In the genomic region with DNA sequence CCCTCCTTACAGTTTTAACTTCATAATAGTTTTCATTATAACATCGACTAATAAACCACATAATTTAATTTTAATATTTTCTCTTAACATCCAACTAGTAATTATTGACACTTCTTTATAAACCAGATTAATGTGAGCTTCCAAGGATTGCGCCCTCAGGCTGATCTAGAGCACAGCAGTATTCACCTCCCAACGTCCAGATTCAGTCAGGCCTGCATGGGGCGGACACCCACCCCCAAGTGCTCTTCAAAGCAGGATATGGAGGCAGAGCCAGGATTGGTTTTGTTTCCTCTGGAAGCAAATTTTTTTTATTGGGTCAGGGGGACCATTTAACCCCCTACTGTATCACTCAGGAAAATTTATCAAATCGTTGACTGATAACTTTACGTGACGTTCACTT, we compare ENCODE assay signal across 2 cellular contexts.
TF ChIP-seq lines count a peak whose summit lies in the region.

No MANE protein-coding gene starts in this region.

TF ChIP-seq in WTC11, 78 proteins besides CTCF, POLR2A, EP300 and RAD21 (continued from another document and continues in another):
- TF ChIP-seq, protein P1, sequence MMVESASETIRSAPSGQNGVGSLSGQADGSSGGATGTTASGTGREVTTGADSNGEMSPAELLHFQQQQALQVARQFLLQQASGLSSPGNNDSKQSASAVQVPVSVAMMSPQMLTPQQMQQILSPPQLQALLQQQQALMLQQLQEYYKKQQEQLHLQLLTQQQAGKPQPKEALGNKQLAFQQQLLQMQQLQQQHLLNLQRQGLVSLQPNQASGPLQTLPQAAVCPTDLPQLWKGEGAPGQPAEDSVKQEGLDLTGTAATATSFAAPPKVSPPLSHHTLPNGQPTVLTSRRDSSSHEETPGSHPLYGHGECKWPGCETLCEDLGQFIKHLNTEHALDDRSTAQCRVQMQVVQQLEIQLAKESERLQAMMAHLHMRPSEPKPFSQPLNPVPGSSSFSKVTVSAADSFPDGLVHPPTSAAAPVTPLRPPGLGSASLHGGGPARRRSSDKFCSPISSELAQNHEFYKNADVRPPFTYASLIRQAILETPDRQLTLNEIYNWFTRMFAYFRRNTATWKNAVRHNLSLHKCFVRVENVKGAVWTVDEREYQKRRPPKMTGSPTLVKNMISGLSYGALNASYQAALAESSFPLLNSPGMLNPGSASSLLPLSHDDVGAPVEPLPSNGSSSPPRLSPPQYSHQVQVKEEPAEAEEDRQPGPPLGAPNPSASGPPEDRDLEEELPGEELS (CRISPR knock-in tag; IDR thresholded peaks at IDR 0.05), result no peak
- TF ChIP-seq, protein P2, sequence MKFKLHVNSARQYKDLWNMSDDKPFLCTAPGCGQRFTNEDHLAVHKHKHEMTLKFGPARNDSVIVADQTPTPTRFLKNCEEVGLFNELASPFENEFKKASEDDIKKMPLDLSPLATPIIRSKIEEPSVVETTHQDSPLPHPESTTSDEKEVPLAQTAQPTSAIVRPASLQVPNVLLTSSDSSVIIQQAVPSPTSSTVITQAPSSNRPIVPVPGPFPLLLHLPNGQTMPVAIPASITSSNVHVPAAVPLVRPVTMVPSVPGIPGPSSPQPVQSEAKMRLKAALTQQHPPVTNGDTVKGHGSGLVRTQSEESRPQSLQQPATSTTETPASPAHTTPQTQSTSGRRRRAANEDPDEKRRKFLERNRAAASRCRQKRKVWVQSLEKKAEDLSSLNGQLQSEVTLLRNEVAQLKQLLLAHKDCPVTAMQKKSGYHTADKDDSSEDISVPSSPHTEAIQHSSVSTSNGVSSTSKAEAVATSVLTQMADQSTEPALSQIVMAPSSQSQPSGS (CRISPR knock-in tag; IDR thresholded peaks at IDR 0.05; ENCODE audit: borderline replicate concordance, low read depth), result no peak
- TF ChIP-seq NFATC4 (CRISPR knock-in tag; IDR thresholded peaks at IDR 0.05) (no peak), ZNF396 (CRISPR knock-in tag; IDR thresholded peaks at IDR 0.05; ENCODE audit: borderline replicate concordance) (no peak), ZNF416 (CRISPR knock-in tag; IDR thresholded peaks at IDR 0.05) (no peak), GTF2I (CRISPR knock-in tag; conservative IDR thresholded peaks at IDR 0.05) (no peak), PRRX2 (CRISPR knock-in tag; IDR thresholded peaks at IDR 0.05) (no peak)
- TF ChIP-seq, protein P3, sequence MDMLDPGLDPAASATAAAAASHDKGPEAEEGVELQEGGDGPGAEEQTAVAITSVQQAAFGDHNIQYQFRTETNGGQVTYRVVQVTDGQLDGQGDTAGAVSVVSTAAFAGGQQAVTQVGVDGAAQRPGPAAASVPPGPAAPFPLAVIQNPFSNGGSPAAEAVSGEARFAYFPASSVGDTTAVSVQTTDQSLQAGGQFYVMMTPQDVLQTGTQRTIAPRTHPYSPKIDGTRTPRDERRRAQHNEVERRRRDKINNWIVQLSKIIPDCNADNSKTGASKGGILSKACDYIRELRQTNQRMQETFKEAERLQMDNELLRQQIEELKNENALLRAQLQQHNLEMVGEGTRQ (CRISPR knock-in tag; IDR thresholded peaks at IDR 0.05), result no peak
- TF ChIP-seq, protein P4, sequence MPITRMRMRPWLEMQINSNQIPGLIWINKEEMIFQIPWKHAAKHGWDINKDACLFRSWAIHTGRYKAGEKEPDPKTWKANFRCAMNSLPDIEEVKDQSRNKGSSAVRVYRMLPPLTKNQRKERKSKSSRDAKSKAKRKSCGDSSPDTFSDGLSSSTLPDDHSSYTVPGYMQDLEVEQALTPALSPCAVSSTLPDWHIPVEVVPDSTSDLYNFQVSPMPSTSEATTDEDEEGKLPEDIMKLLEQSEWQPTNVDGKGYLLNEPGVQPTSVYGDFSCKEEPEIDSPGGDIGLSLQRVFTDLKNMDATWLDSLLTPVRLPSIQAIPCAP (CRISPR knock-in tag; IDR thresholded peaks at IDR 0.05), result no peak
- TF ChIP-seq, protein P5, sequence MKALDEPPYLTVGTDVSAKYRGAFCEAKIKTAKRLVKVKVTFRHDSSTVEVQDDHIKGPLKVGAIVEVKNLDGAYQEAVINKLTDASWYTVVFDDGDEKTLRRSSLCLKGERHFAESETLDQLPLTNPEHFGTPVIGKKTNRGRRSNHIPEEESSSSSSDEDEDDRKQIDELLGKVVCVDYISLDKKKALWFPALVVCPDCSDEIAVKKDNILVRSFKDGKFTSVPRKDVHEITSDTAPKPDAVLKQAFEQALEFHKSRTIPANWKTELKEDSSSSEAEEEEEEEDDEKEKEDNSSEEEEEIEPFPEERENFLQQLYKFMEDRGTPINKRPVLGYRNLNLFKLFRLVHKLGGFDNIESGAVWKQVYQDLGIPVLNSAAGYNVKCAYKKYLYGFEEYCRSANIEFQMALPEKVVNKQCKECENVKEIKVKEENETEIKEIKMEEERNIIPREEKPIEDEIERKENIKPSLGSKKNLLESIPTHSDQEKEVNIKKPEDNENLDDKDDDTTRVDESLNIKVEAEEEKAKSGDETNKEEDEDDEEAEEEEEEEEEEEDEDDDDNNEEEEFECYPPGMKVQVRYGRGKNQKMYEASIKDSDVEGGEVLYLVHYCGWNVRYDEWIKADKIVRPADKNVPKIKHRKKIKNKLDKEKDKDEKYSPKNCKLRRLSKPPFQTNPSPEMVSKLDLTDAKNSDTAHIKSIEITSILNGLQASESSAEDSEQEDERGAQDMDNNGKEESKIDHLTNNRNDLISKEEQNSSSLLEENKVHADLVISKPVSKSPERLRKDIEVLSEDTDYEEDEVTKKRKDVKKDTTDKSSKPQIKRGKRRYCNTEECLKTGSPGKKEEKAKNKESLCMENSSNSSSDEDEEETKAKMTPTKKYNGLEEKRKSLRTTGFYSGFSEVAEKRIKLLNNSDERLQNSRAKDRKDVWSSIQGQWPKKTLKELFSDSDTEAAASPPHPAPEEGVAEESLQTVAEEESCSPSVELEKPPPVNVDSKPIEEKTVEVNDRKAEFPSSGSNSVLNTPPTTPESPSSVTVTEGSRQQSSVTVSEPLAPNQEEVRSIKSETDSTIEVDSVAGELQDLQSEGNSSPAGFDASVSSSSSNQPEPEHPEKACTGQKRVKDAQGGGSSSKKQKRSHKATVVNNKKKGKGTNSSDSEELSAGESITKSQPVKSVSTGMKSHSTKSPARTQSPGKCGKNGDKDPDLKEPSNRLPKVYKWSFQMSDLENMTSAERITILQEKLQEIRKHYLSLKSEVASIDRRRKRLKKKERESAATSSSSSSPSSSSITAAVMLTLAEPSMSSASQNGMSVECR (CRISPR knock-in tag; IDR thresholded peaks at IDR 0.05; ENCODE audit: borderline replicate concordance), result no peak

TF ChIP-seq in H1, 55 proteins besides CTCF, POLR2A, EP300 and RAD21 (continued from another document):
- no peak for TF ChIP-seq CHD2 (IDR thresholded peaks at IDR 0.05; ENCODE audit: low read length)
- no peak for TF ChIP-seq SRF (IDR thresholded peaks at IDR 0.05; ENCODE audit: low read depth, low read length)
- no peak for TF ChIP-seq SUZ12 (IDR thresholded peaks at IDR 0.05; ENCODE audit: low read length)
- no peak for TF ChIP-seq POU5F1 (IDR thresholded peaks at IDR 0.05; ENCODE audit: low read depth, low read length)
- TF ChIP-seq ASH2L (IDR thresholded peaks at IDR 0.05; ENCODE audit: low read length), result no peak
